ENCODE assay signal across 9 cellular contexts in the genomic region with DNA sequence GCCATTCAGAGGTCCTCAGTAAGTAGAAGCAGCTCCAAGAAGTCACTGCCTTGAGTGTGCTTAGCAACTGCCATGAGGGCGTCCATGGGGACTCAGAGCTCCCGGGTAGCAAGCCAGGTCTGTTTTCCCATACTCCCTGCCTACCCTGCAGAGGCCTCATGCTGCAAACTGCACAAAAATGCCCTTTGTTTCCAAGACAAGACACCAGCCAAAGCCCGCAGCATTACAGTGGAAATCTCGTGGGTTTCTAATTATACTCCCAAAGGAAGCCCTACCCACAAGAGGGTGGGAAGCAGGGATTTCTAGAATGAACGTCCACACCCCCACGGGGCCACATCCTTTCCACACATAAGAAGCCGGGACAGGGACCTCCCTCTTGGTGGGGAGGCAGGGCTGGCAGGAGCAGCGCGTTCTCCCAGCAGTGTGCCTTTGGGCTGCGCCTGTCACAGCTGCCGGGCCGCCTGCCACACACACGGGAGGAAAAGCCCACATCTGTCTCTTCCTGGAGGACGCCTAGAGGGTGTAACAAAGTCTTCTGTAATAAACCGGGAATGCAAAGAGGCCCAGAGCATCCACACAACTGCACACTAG. TPM values are rescaled to one million over a fixed set of nuclear protein-coding genes. Genes with fewer than 3 reads are reported as not detected.
DNase-seq lines count a peak whose midpoint lies in the region; ATAC-seq and TF ChIP-seq lines count a peak whose summit lies in the region.
"Had no signal": no experiment of that assay in that cellular context is flagged by ENCODE, and none has a peak within 500 bp of the region (broad histone marks: within the 10 kb centered on the region; RNA-seq: fewer than 3 reads in every experiment).

No MANE protein-coding gene starts in this region.

- H3K4me3 ChIP-seq in esophagus (ENCODE audit: low read depth in 1 of 2, low read length in 2 of 2): no peak overlapping the region
- H3K4me3 ChIP-seq in uterus: no peak overlapping the region
- H3K4me3 ChIP-seq: SJSA1 had no signal

- TF ChIP-seq POLR2A in uterus (IDR thresholded peaks at IDR 0.05): no peak

- ATAC-seq in activated naive CD8-positive, alpha-beta T cell treated with anti-CD3 and anti-CD28 coated beads, Interleukin-2, amount 50 U/mL, for 24 hours: no peak
- ATAC-seq in HG02610 (IDR thresholded peaks at IDR 0.05; ENCODE audit: unreplicated experiment): no peak

- no peaks in the 10 kb centered on the region for H3K9me3 ChIP-seq in esophagus (ENCODE audit: control insufficient read depth in 2 of 2, insufficient read depth in 1 of 2, low read depth in 1 of 2, low read length in 1 of 2)
- H3K9me3 ChIP-seq in uterus: no peaks in the 10 kb centered on the region
- H3K9me3 ChIP-seq: SJSA1 had no signal

- H3K4me3 Mint-ChIP-seq in activated naive CD8-positive, alpha-beta T cell treated with anti-CD3 and anti-CD28 coated beads for 36 hours: no peak overlapping the region
- H3K4me3 Mint-ChIP-seq in activated naive CD8-positive, alpha-beta T cell treated with anti-CD3 and anti-CD28 coated beads, Interleukin-2, amount 50 U/mL, for 24 hours: no peak overlapping the region
- peak overlapping the region; percentile 12 to 53 (median 13) for H3K4me3 Mint-ChIP-seq in nephron

- H3K27me3 ChIP-seq in esophagus (ENCODE audit: control insufficient read depth in 1 of 2, insufficient read depth in 2 of 2, low read length in 2 of 2) (no peaks in the 10 kb centered on the region), uterus (no peaks in the 10 kb centered on the region)
- H3K27me3 ChIP-seq: SJSA1 had no signal

- 14 to 43% methylated on average over 15 of the region's 15 CpGs for WGBS in esophagus, 2 donors

- H3K27me3 Mint-ChIP-seq in activated naive CD8-positive, alpha-beta T cell treated with anti-CD3 and anti-CD28 coated beads for 36 hours: no peaks in the 10 kb centered on the region
- peaks cover 4% of the 10 kb centered on the region for H3K27me3 Mint-ChIP-seq in activated naive CD8-positive, alpha-beta T cell treated with anti-CD3 and anti-CD28 coated beads, Interleukin-2, amount 50 U/mL, for 24 hours
- H3K27me3 Mint-ChIP-seq in nephron (ENCODE audit: low read depth): peaks cover 4% of the 10 kb centered on the region

- peaks cover 9% of the 10 kb centered on the region for H3K4me1 Mint-ChIP-seq in activated naive CD8-positive, alpha-beta T cell treated with anti-CD3 and anti-CD28 coated beads for 36 hours
- H3K4me1 Mint-ChIP-seq in activated naive CD8-positive, alpha-beta T cell treated with anti-CD3 and anti-CD28 coated beads, Interleukin-2, amount 50 U/mL, for 24 hours: peaks cover 21% of the 10 kb centered on the region
- H3K4me1 Mint-ChIP-seq in nephron: peaks cover 66% of the 10 kb centered on the region

- no peak for DNase-seq in activated naive CD8-positive, alpha-beta T cell treated with anti-CD3 and anti-CD28 coated beads for 36 hours
- DNase-seq in activated naive CD8-positive, alpha-beta T cell treated with anti-CD3 and anti-CD28 coated beads, Interleukin-2, amount 50 U/mL, for 24 hours: no peak
- DNase-seq in uterus (peak; percentile 50 to 70), NCI-H82 (lab: John Stamatoyannopoulos, UW) (no peak)
- DNase-seq in activated CD4-positive, alpha-beta T cell treated with anti-CD3 and anti-CD28 coated beads for 4 hours: no peak

- H3K36me3 ChIP-seq in esophagus (ENCODE audit: control insufficient read depth in 2 of 2, insufficient read depth in 2 of 2, low read length in 1 of 2) (no peaks in the 10 kb centered on the region), uterus (no peaks in the 10 kb centered on the region)
- H3K36me3 ChIP-seq: SJSA1 had no signal

- H3K27ac Mint-ChIP-seq in activated naive CD8-positive, alpha-beta T cell treated with anti-CD3 and anti-CD28 coated beads for 36 hours: peak overlapping the region; percentile 88
- H3K27ac Mint-ChIP-seq in activated naive CD8-positive, alpha-beta T cell treated with anti-CD3 and anti-CD28 coated beads, Interleukin-2, amount 50 U/mL, for 24 hours: no peak overlapping the region
- H3K27ac Mint-ChIP-seq in nephron: peak overlapping the region; percentile 84 to 99 (median 92)

- TF ChIP-seq CTCF in nephron (IDR thresholded peaks at IDR 0.05; ENCODE audit: unreplicated experiment in 3 of 3) (no peak), uterus (IDR thresholded peaks at IDR 0.05) (no peak)

- intact Hi-C loops in uterus (cut with DNase I; ENCODE audit: low total_unique reads): no loop called here

- H3K36me3 Mint-ChIP-seq in activated naive CD8-positive, alpha-beta T cell treated with anti-CD3 and anti-CD28 coated beads for 36 hours: peaks cover 2% of the 10 kb centered on the region
- no peaks in the 10 kb centered on the region for H3K36me3 Mint-ChIP-seq in activated naive CD8-positive, alpha-beta T cell treated with anti-CD3 and anti-CD28 coated beads, Interleukin-2, amount 50 U/mL, for 24 hours (ENCODE audit: low read depth)
- peaks cover 16% of the 10 kb centered on the region for H3K36me3 Mint-ChIP-seq in nephron (ENCODE audit: low read depth)

- no peaks in the 10 kb centered on the region for H3K9me3 Mint-ChIP-seq in activated naive CD8-positive, alpha-beta T cell treated with anti-CD3 and anti-CD28 coated beads for 36 hours
- no peaks in the 10 kb centered on the region for H3K9me3 Mint-ChIP-seq in activated naive CD8-positive, alpha-beta T cell treated with anti-CD3 and anti-CD28 coated beads, Interleukin-2, amount 50 U/mL, for 24 hours
- no peaks in the 10 kb centered on the region for H3K9me3 Mint-ChIP-seq in nephron

- peaks cover 0 to 12% of the 10 kb centered on the region in 2 donors for H3K4me1 ChIP-seq in esophagus (ENCODE audit: control insufficient read depth in 2 of 2, insufficient read depth in 2 of 2, low read length in 1 of 2)
- H3K4me1 ChIP-seq in uterus: no peaks in the 10 kb centered on the region
- H3K4me1 ChIP-seq: SJSA1 had no signal

- H3K27ac ChIP-seq in esophagus (ENCODE audit: low read depth in 2 of 2, low read length in 1 of 2) (peak overlapping the region; percentile 17 to 56), uterus (peak overlapping the region; percentile 66)
- H3K27ac ChIP-seq: SJSA1 had no signal

RNA-seq across cellular contexts. Expression of gene FAM174B, which starts 31.1 kb away (rescaled TPM):
- total RNA-seq in activated naive CD8-positive, alpha-beta T cell treated with anti-CD3 and anti-CD28 coated beads for 36 hours: 1 to 10 TPM; 5.7 to 6.4 TPM
- polyA plus RNA-seq in esophagus: 1 to 10 TPM; 3.7 to 7.3 TPM
- total RNA-seq in uterus: 10 to 100 TPM in 1 of 4 donors, 1 to 10 TPM in 2, under 1 TPM in 1; 0.51 to 41.8 (median 5.5) TPM

Comparison
In these comparisons a context has a peak if more than half of its experiments do, and no peak if none do; other contexts are left out.
1. DNase-seq: peak in uterus (2 of 2); none in activated naive CD8-positive, alpha-beta T cell treated with anti-CD3 and anti-CD28 coated beads for 36 hours (single experiment), activated naive CD8-positive, alpha-beta T cell treated with anti-CD3 and anti-CD28 coated beads, Interleukin-2, amount 50 U/mL, for 24 hours (single experiment), activated CD4-positive, alpha-beta T cell treated with anti-CD3 and anti-CD28 coated beads for 4 hours (0 of 2) and NCI-H82 (single experiment).
2. H3K4me3 Mint-ChIP-seq: peak in nephron (3 of 3); none in activated naive CD8-positive, alpha-beta T cell treated with anti-CD3 and anti-CD28 coated beads for 36 hours (single experiment) and activated naive CD8-positive, alpha-beta T cell treated with anti-CD3 and anti-CD28 coated beads, Interleukin-2, amount 50 U/mL, for 24 hours (single experiment).